ENCODE assay signal across 8 cellular contexts in genomic region chr12:96193725-96194571, GRCh38. TPM values are rescaled to one million over a fixed set of nuclear protein-coding genes. Genes with fewer than 3 reads are reported as not detected.
DNase-seq lines count a peak whose midpoint lies in the region; ATAC-seq and TF ChIP-seq lines count a peak whose summit lies in the region.

TSS of gene ELK3 (plus strand) at chr12:96194375.

- H3K4me2 ChIP-seq in IMR-90 (ENCODE audit: low read depth, low read length), result peak within 1 kb of the TSS; percentile 67

- H3K9me3 Mint-ChIP-seq in activated naive CD8-positive, alpha-beta T cell treated with anti-CD3 and anti-CD28 coated beads, Interleukin-2, amount 10 ng/mL, durations not matched to agents 7 days and 5 days, result no peaks in the 10 kb centered on the region
- H3K9me3 Mint-ChIP-seq in glutamatergic neuron (ENCODE audit: unreplicated experiment), result peaks cover 7% of the 10 kb centered on the region
- H3K9me3 Mint-ChIP-seq in osteocyte (ENCODE audit: unreplicated experiment), result no peaks in the 10 kb centered on the region

- peak within 1 kb of the TSS; percentile 96 for H3K4me3 Mint-ChIP-seq in activated naive CD8-positive, alpha-beta T cell treated with anti-CD3 and anti-CD28 coated beads, Interleukin-2, amount 10 ng/mL, durations not matched to agents 7 days and 5 days
- H3K4me3 Mint-ChIP-seq in glutamatergic neuron (ENCODE audit: unreplicated experiment), result peak within 1 kb of the TSS; percentile 97
- peak within 1 kb of the TSS; percentile 98 for H3K4me3 Mint-ChIP-seq in osteocyte (ENCODE audit: unreplicated experiment)

- ATAC-seq in GM21390 (IDR thresholded peaks at IDR 0.05; ENCODE audit: unreplicated experiment) (peak; percentile 48), IMR-90 (ENCODE audit: low read depth) (peak; percentile 72), HG03520 (IDR thresholded peaks at IDR 0.05; ENCODE audit: unreplicated experiment) (no peak)
- ATAC-seq in activated naive CD8-positive, alpha-beta T cell treated with anti-CD3 and anti-CD28 coated beads, Interleukin-2, amount 10 ng/mL, durations not matched to agents 7 days and 5 days (ENCODE audit: low read depth), result peak; percentile 70

- TF ChIP-seq CTCF in IMR-90 (conservative IDR thresholded peaks at IDR 0.05; ENCODE audit: low read depth, low read length), result no peak
- no peak for TF ChIP-seq CTCF in glutamatergic neuron (IDR thresholded peaks at IDR 0.05; ENCODE audit: partially characterized antibody, unreplicated experiment)
- TF ChIP-seq CTCF in osteocyte (IDR thresholded peaks at IDR 0.05), result no peak

- H2AK9ac ChIP-seq in IMR-90 (replicated peaks; ENCODE audit: low read depth, low read length, poor library complexity), result peak within 1 kb of the TSS; percentile 96

- peak within 1 kb of the TSS; percentile 92 for H3K27ac ChIP-seq in IMR-90 (ENCODE audit: insufficient read depth, low read length)

- H2BK120ac ChIP-seq in IMR-90 (ENCODE audit: low read depth, low read length), result peak within 1 kb of the TSS; percentile 85

- TF ChIP-seq RAD21 in IMR-90 (IDR thresholded peaks at IDR 0.05; ENCODE audit: low read length), result no peak

- peak within 1 kb of the TSS; percentile 90 for H4K91ac ChIP-seq in IMR-90 (ENCODE audit: insufficient read depth, low read depth, low read length)

- H2AFZ ChIP-seq in IMR-90 (replicated peaks; ENCODE audit: low read length, poor library complexity), result peak within 1 kb of the TSS; percentile 96

- dilution Hi-C loops in IMR-90 (cut with HindIII; ENCODE audit: low sequenced_read_pairs, unreplicated experiment), result no loop called here

- H4K5ac ChIP-seq in IMR-90 (ENCODE audit: low read depth, low read length), result peak within 1 kb of the TSS; percentile 83

- H3K79me1 ChIP-seq in IMR-90 (ENCODE audit: low read depth in 1 of 2, low read length in 2 of 2), result peaks cover 0 to 17% of the 10 kb centered on the region in 2 experiments; a peak in 2 of 4 replicates

- H3K9me1 ChIP-seq in IMR-90 (ENCODE audit: insufficient read depth, low read length), result peaks cover 7% of the 10 kb centered on the region

- no peaks in the 10 kb centered on the region for H3K27me3 ChIP-seq in IMR-90 (ENCODE audit: control insufficient read depth, insufficient read depth, low read length)

- H3K4me1 ChIP-seq in IMR-90 (ENCODE audit: control insufficient read depth, insufficient read depth, low read length), result peaks cover 5% of the 10 kb centered on the region

- H2AK5ac ChIP-seq in IMR-90 (ENCODE audit: low read depth, low read length), result peak within 1 kb of the TSS; percentile 94

- DNase-seq in Caki2 (ENCODE audit: low read depth) (peak; percentile 39), IMR-90 (peak; percentile 72), SK-N-DZ (ENCODE audit: low spot score) (peak; percentile 52), glutamatergic neuron (peak; percentile 57), osteocyte (ENCODE audit: extremely low spot score, unreplicated experiment) (peak; percentile 86)
- DNase-seq in activated naive CD8-positive, alpha-beta T cell treated with anti-CD3 and anti-CD28 coated beads, Interleukin-2, amount 10 ng/mL, durations not matched to agents 7 days and 5 days, result peak; percentile 70

- POLR2A ChIA-PET in IMR-90 (lab: Charles Lee; ENCODE audit: unreplicated experiment), result no interaction called here
- POLR2A ChIA-PET in activated naive CD8-positive, alpha-beta T cell treated with anti-CD3 and anti-CD28 coated beads, Interleukin-2, amount 10 ng/mL, durations not matched to agents 7 days and 5 days (lab: Charles Lee), result interaction anchor here (1.8 kb wide), 1 partner anchor 206 kb away, joined by 12 read pairs; the partner anchor contains the start of gene CDK17

- H4K20me1 ChIP-seq in IMR-90 (ENCODE audit: insufficient read depth, low read length), result peaks cover 10% of the 10 kb centered on the region; the same call in 1 of the 2 replicates

- peak within 1 kb of the TSS; percentile 95 for H3K27ac Mint-ChIP-seq in activated naive CD8-positive, alpha-beta T cell treated with anti-CD3 and anti-CD28 coated beads, Interleukin-2, amount 10 ng/mL, durations not matched to agents 7 days and 5 days
- H3K27ac Mint-ChIP-seq in glutamatergic neuron (ENCODE audit: unreplicated experiment), result peak within 1 kb of the TSS; percentile 73
- H3K27ac Mint-ChIP-seq in osteocyte (ENCODE audit: unreplicated experiment), result peak within 1 kb of the TSS; percentile 95

- H3K9me3 ChIP-seq in IMR-90 (ENCODE audit: control insufficient read depth, insufficient read depth, low read length), result no peaks in the 10 kb centered on the region

- WGBS in IMR-90 (ENCODE audit: extremely low coverage in 2 of 2, insufficient read length in 1 of 2), 2 experiments, result 53% methylated on average over 5 of the region's 75 CpGs; no CpG with 5 or more reads in 1 of the 2 experiments

- peaks cover 38% of the 10 kb centered on the region for H3K4me1 Mint-ChIP-seq in activated naive CD8-positive, alpha-beta T cell treated with anti-CD3 and anti-CD28 coated beads, Interleukin-2, amount 10 ng/mL, durations not matched to agents 7 days and 5 days
- H3K4me1 Mint-ChIP-seq in glutamatergic neuron (ENCODE audit: low read depth, unreplicated experiment) (peaks cover 11% of the 10 kb centered on the region), osteocyte (ENCODE audit: unreplicated experiment) (peaks cover 32% of the 10 kb centered on the region)

- peak within 1 kb of the TSS; percentile 98 for H3K23ac ChIP-seq in IMR-90 (ENCODE audit: low read depth, low read length)

- H3K36me3 ChIP-seq in IMR-90 (ENCODE audit: control insufficient read depth, insufficient read depth, low read length), result no peaks in the 10 kb centered on the region

- H2BK5ac ChIP-seq in IMR-90 (ENCODE audit: low read depth, low read length, poor library complexity, severe bottlenecking), result peak within 1 kb of the TSS; percentile 96

- H3K27me3 Mint-ChIP-seq in activated naive CD8-positive, alpha-beta T cell treated with anti-CD3 and anti-CD28 coated beads, Interleukin-2, amount 10 ng/mL, durations not matched to agents 7 days and 5 days, result no peaks in the 10 kb centered on the region
- H3K27me3 Mint-ChIP-seq in glutamatergic neuron (ENCODE audit: unreplicated experiment) (peaks cover 9% of the 10 kb centered on the region), osteocyte (ENCODE audit: unreplicated experiment) (peaks cover 2% of the 10 kb centered on the region)

- TF ChIP-seq POLR2A in IMR-90 (IDR thresholded peaks at IDR 0.05; ENCODE audit: low read depth, low read length), result peak; percentile 76

- peak within 1 kb of the TSS; percentile 92 for H3K4ac ChIP-seq in IMR-90 (ENCODE audit: low read depth, low read length)

- H3K4me3 ChIP-seq in IMR-90 (ENCODE audit: insufficient read depth, low read depth, low read length), result peak within 1 kb of the TSS; percentile 97

- no TSS peak for BruUV-seq in IMR-90 (replicated peaks; lab: Mats Ljungman, UMichigan)

- in situ Hi-C loops in Caki2 (cut with HindIII; ENCODE audit: low pct_unique_long_range_greater_than_20kb, low sequenced_read_pairs), result no loop called here
- in situ Hi-C loops in IMR-90 (cut with MboI; ENCODE audit: low sequenced_read_pairs), result no loop called here

- H3K18ac ChIP-seq in IMR-90 (ENCODE audit: low read depth, low read length), result peak within 1 kb of the TSS; percentile 90

- peak within 1 kb of the TSS; percentile 95 for H3K14ac ChIP-seq in IMR-90 (replicated peaks; ENCODE audit: low read depth, low read length)

- intact Hi-C loops in IMR-90 (cut with micrococcal nuclease), result no loop called here

- H4K8ac ChIP-seq in IMR-90 (ENCODE audit: low read depth in 2 of 2, low read length in 2 of 2), result peak within 1 kb of the TSS; percentile 81 to 90

- CTCF ChIA-PET in IMR-90 (lab: Yijun Ruan, JAX), result no interaction called here

- H2BK15ac ChIP-seq in IMR-90 (ENCODE audit: low read depth, low read length), result peak within 1 kb of the TSS; percentile 51; the same call in 2 of the 3 replicates

- peak within 1 kb of the TSS; percentile 92 for H3K56ac ChIP-seq in IMR-90 (ENCODE audit: extremely low read depth, insufficient read depth, low read length)

- peak within 1 kb of the TSS; percentile 93 for H3K9ac ChIP-seq in IMR-90 (ENCODE audit: low read depth, low read length)

- peak within 1 kb of the TSS; percentile 65 for H2BK20ac ChIP-seq in IMR-90 (ENCODE audit: low read depth, low read length)

- peaks cover 4% of the 10 kb centered on the region for H3K36me3 Mint-ChIP-seq in activated naive CD8-positive, alpha-beta T cell treated with anti-CD3 and anti-CD28 coated beads, Interleukin-2, amount 10 ng/mL, durations not matched to agents 7 days and 5 days
- H3K36me3 Mint-ChIP-seq in glutamatergic neuron (ENCODE audit: unreplicated experiment) (no peaks in the 10 kb centered on the region), osteocyte (ENCODE audit: unreplicated experiment) (no peaks in the 10 kb centered on the region)

TF ChIP-seq in IMR-90, 13 proteins besides CTCF, POLR2A, EP300 and RAD21:
- TF ChIP-seq BHLHE40 (IDR thresholded peaks at IDR 0.05; ENCODE audit: low read depth, low read length), result no peak
- peak; percentile 78; the same call in 1 of the 2 replicates for TF ChIP-seq MAZ (IDR thresholded peaks at IDR 0.05; ENCODE audit: borderline replicate concordance, low read depth, low read length)
- no peak for TF ChIP-seq FOS (IDR thresholded peaks at IDR 0.05; ENCODE audit: low read depth, low read length)
- no peak for TF ChIP-seq RCOR1 (IDR thresholded peaks at IDR 0.05; ENCODE audit: insufficient replicate concordance, low read length)
- TF ChIP-seq CHD1 (IDR thresholded peaks at IDR 0.05; ENCODE audit: low read depth, low read length), result 0 out of 2 replicates have a peak, but pooled peaks have one; percentile 26
TF ChIP-seq in IMR-90: peak in this region for 2.

RNA-seq across cellular contexts. Expression of gene ELK3, which starts in this region (rescaled TPM):
- 2.0 and 9.0 TPM in 2 replicates for total RNA-seq in Caki2 (2014; rRNA removed; shearing (Covaris generic); ENCODE audit: low replicate concordance)
- total RNA-seq in IMR-90 (2012; rRNA removed) (14.5 and 20.0 TPM in 2 replicates), glutamatergic neuron (ENCODE audit: unreplicated experiment) (3.7 TPM), osteocyte (49.3 and 49.5 TPM in 2 replicates)
- polyA plus RNA-seq in IMR-90 (2012; rRNA removed), result 27.5 and 35.7 TPM in 2 replicates
- 10.7 and 23.4 TPM in 2 replicates for polyA plus RNA-seq in IMR-90 (2012; cell fraction: cytosol; rRNA removed)
- 9.2 and 14.8 TPM in 2 replicates for polyA plus RNA-seq in IMR-90 (2012; cell fraction: nucleus; rRNA removed; ENCODE audit: low replicate concordance)
- 4.8 and 5.1 TPM in 2 replicates for polyA plus RNA-seq in SK-N-DZ (2014; cell fraction: cytosol; rRNA removed)
- polyA plus RNA-seq in SK-N-DZ (2014; cell fraction: nucleus; rRNA removed), result 3.1 and 4.1 TPM in 2 replicates
- total RNA-seq in activated naive CD8-positive, alpha-beta T cell treated with anti-CD3 and anti-CD28 coated beads, Interleukin-2, amount 10 ng/mL, durations not matched to agents 7 days and 5 days, result 10 to 100 TPM; 19.1 to 19.4 TPM
